10 cellular contexts compared by ENCODE assay signal in the genomic region with DNA sequence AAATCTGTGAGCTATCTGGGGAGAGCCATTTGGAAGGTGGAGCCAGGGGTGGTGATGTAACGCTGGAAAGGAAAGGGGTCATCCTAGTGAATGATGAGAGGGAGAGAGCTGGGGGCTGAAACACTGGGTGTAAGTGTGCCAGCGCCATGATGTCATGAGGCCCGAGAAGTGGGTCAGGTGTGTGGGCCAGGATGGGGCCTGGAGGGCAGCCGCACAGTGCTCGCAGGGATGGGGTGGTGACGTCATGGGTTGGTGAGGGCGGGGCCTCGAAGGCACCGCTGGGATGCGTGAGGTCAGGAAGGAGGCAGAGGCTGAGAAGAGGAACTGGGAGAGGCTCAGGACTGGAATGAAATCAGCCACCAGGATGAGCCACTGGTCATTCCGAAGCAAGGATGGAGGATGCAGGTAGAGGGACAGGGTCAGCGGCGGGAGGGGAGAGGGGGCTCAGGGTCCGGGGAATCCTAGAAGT. TPM values are rescaled to one million over a fixed set of nuclear protein-coding genes. Genes with fewer than 3 reads are reported as not detected.
DNase-seq lines count a peak whose midpoint lies in the region; ATAC-seq, FAIRE-seq and TF ChIP-seq lines count a peak whose summit lies in the region.
"Had no signal": no experiment of that assay in that cellular context is flagged by ENCODE, and none has a peak within 500 bp of the region (broad histone marks: within the 10 kb centered on the region; RNA-seq: fewer than 3 reads in every experiment).

No MANE protein-coding gene starts in this region.

- no peak overlapping the region for H2BK5ac ChIP-seq in IMR-90 (ENCODE audit: low read depth, low read length, poor library complexity, severe bottlenecking)

- peaks cover 26% of the 10 kb centered on the region for H3K4me1 ChIP-seq in CD4-positive, alpha-beta memory T cell (ENCODE audit: insufficient read depth, low read length)
- H3K4me1 ChIP-seq in IMR-90 (ENCODE audit: control insufficient read depth, insufficient read depth, low read length) = peaks cover 2% of the 10 kb centered on the region
- H3K4me1 ChIP-seq in K562 (replicated peaks in 1 of 2; ENCODE audit: control insufficient read depth in 2 of 2, insufficient read depth in 2 of 2, low read length in 2 of 2) = peaks cover 20 to 25% of the 10 kb centered on the region in 2 experiments; a peak in 4 of 5 replicates
- peaks cover 7 to 46% (median 31%) of the 10 kb centered on the region in 6 donors for H3K4me1 ChIP-seq in spleen

- no peak overlapping the region for H2BK20ac ChIP-seq in IMR-90 (ENCODE audit: low read depth, low read length)

- no peak overlapping the region for H3K56ac ChIP-seq in IMR-90 (ENCODE audit: extremely low read depth, insufficient read depth, low read length)

- peak overlapping the region in 1 of 7 donors; percentile 23 for H3K27ac Mint-ChIP-seq in CD4-positive, alpha-beta memory T cell

- H4K20me1 ChIP-seq in IMR-90 (ENCODE audit: insufficient read depth, low read length) (peaks cover 5% of the 10 kb centered on the region; the same call in 1 of the 2 replicates), K562 (replicated peaks; ENCODE audit: control insufficient read depth, insufficient read depth, low read length) (peaks cover 17% of the 10 kb centered on the region)

- H3K79me1 ChIP-seq in IMR-90 (ENCODE audit: low read depth in 1 of 2, low read length in 2 of 2) = peaks cover 16 to 40% of the 10 kb centered on the region in 2 experiments

- no peak overlapping the region for H2BK15ac ChIP-seq in IMR-90 (ENCODE audit: low read depth, low read length)

- in situ Hi-C loops in IMR-90 (cut with MboI; ENCODE audit: low sequenced_read_pairs) (no loop called here), K562 (cut with MboI) (loop anchor here (10.0 kb wide), 1 partner anchor 195 kb away; no protein-coding TSS in a partner anchor)

- H4K8ac ChIP-seq in IMR-90 (ENCODE audit: low read depth in 2 of 2, low read length in 2 of 2) = 0 out of 4 replicates have a peak overlapping the region, but pooled peaks of 1 of the 2 experiments have one; percentile 29

- no peaks in the 10 kb centered on the region for H3K27me3 ChIP-seq in CD4-positive, alpha-beta memory T cell (ENCODE audit: insufficient read depth, low read length)
- H3K27me3 ChIP-seq in IMR-90 (ENCODE audit: control insufficient read depth, insufficient read depth, low read length) (no peaks in the 10 kb centered on the region), K562 (ENCODE audit: control insufficient read depth in 2 of 2, insufficient read depth in 2 of 2, low read length in 2 of 2) (no peaks in the 10 kb centered on the region), spleen (replicated peaks in 1 of 7) (peaks cover 0 to 19% (median 0%) of the 10 kb centered on the region in 7 donors)

- no peaks in the 10 kb centered on the region for H3K36me3 ChIP-seq in CD4-positive, alpha-beta memory T cell (ENCODE audit: insufficient read depth, low read length)
- H3K36me3 ChIP-seq in IMR-90 (ENCODE audit: control insufficient read depth, insufficient read depth, low read length) (peaks cover 9% of the 10 kb centered on the region; the same call in 1 of the 2 replicates), K562 (ENCODE audit: control insufficient read depth, insufficient read depth, low read length) (peaks cover 10% of the 10 kb centered on the region; the same call in 2 of the 3 replicates), spleen (peaks cover 0 to 35% (median 6%) of the 10 kb centered on the region in 6 donors)

- H2AFZ ChIP-seq in IMR-90 (replicated peaks; ENCODE audit: low read length, poor library complexity) = peak overlapping the region; percentile 54
- no peak overlapping the region for H2AFZ ChIP-seq in K562 (ENCODE audit: low read depth, low read length)

- no peak overlapping the region for H2AK5ac ChIP-seq in IMR-90 (ENCODE audit: low read depth, low read length)

- peaks cover 0 to 2% (median 0%) of the 10 kb centered on the region in 8 donors for H3K9me3 Mint-ChIP-seq in CD4-positive, alpha-beta memory T cell

- no peak overlapping the region for H3K4me3 ChIP-seq in CD4-positive, alpha-beta memory T cell (ENCODE audit: low read length in 2 of 2)
- H3K4me3 ChIP-seq in IMR-90 (ENCODE audit: insufficient read depth, low read depth, low read length) (no peak overlapping the region), K562 (no peak overlapping the region), spleen (peak overlapping the region in 1 of 8 donors; percentile 59)

- no peak overlapping the region for H2BK120ac ChIP-seq in IMR-90 (ENCODE audit: low read depth, low read length)

- WGBS in IMR-90 (ENCODE audit: extremely low coverage in 2 of 2, insufficient read length in 1 of 2), 2 experiments = 14% methylated on average over 13 of the region's 14 CpGs; no CpG with 5 or more reads in 1 of the 2 experiments
- WGBS in K562 (ENCODE audit: insufficient coverage, low coverage, missing lambda C conversion rate) = 15% methylated on average over 12 of the region's 14 CpGs
- WGBS in spleen, 5 donors = 20 to 34% (median 25%) methylated on average over 14 of the region's 14 CpGs

- no peak overlapping the region for H3K14ac ChIP-seq in IMR-90 (replicated peaks; ENCODE audit: low read depth, low read length)

- H3K4me2 ChIP-seq in IMR-90 (ENCODE audit: low read depth, low read length) (peak overlapping the region; percentile 57), K562 (ENCODE audit: insufficient read depth, low read length) (peak overlapping the region; percentile 38; the same call in 1 of the 2 replicates)

- peaks cover 6 to 7% of the 10 kb centered on the region in 2 donors for H3K36me3 Mint-ChIP-seq in CD4-positive, alpha-beta memory T cell

- CTCF ChIA-PET in CD4-positive, alpha-beta memory T cell (lab: Charles Lee; ENCODE audit: partially characterized antibody) = interaction anchor here (4.6 kb wide), 1 partner anchor 11 kb away, joined by 15 read pairs; no protein-coding TSS in a partner anchor
- CTCF ChIA-PET in IMR-90 (lab: Yijun Ruan, JAX) = no interaction called here
- CTCF ChIA-PET in K562 (lab: Yijun Ruan, JAX; ENCODE audit: low intra/inter-chr PET ratio) = no interaction called here

- POLR2A ChIA-PET in CD4-positive, alpha-beta memory T cell (lab: Charles Lee; ENCODE audit: partially characterized antibody) = no interaction called here
- POLR2A ChIA-PET in IMR-90 (lab: Charles Lee; ENCODE audit: unreplicated experiment) (interaction anchor here (0.6 kb wide), 1 partner anchor 601 kb away, joined by 3 read pairs; no protein-coding TSS in a partner anchor), K562 (lab: Yijun Ruan, JAX) (interaction anchor here (0.6 to 0.7 kb wide), 2 partner anchors 80 to 156 kb away, joined by 3 read pairs; no protein-coding TSS in a partner anchor)

- ATAC-seq in IMR-90 (ENCODE audit: low read depth) (no peak), K562 (peak; percentile 16; the same call in 2 of the 3 replicates), GM19324 (IDR thresholded peaks at IDR 0.05; ENCODE audit: low FRiP score, unreplicated experiment) (no peak)

- BruUV-seq in IMR-90 (replicated peaks; lab: Mats Ljungman, UMichigan) (no TSS peak), K562 (replicated peaks; lab: Mats Ljungman, UMichigan) (no TSS peak)

- TF ChIP-seq CTCF in IMR-90 (conservative IDR thresholded peaks at IDR 0.05; ENCODE audit: low read depth, low read length) = no peak
- no peak for TF ChIP-seq CTCF in K562 (IDR thresholded peaks at IDR 0.05 in 2 of 3, conservative IDR thresholded peaks at IDR 0.05 in 1 of 3; ENCODE audit: insufficient read depth in 2 of 3, low read depth in 1 of 3, low read length in 3 of 3)
- TF ChIP-seq CTCF in spleen (IDR thresholded peaks at IDR 0.05 in 8 of 11, conservative IDR thresholded peaks at IDR 0.05 in 3 of 11) = no peak

- no peak overlapping the region for H3K23ac ChIP-seq in IMR-90 (ENCODE audit: low read depth, low read length)

- peak in 1 of 5 donors; percentile 50 for DNase-seq in CD4-positive, alpha-beta memory T cell
- DNase-seq in IMR-90 (peak; percentile 43), K562 (ENCODE audit: extremely low read depth in 1 of 4, low spot score in 3 of 4) (peak; percentile 57 to 73 (median 64)), midbrain (lab: John Stamatoyannopoulos, UW) (peak; percentile 12), amniotic stem cell (lab: John Stamatoyannopoulos, UW) (no peak), H54 (ENCODE audit: insufficient read length, low spot score) (no peak), spleen (no peak)

- peak overlapping the region in 5 of 8 donors; percentile 33 to 70 (median 53) for H3K4me3 Mint-ChIP-seq in CD4-positive, alpha-beta memory T cell

- intact Hi-C loops in CD4-positive, alpha-beta memory T cell (cut with micrococcal nuclease) = loop anchor here (10.0 kb wide), 2 partner anchors 205 to 415 kb away; partner anchors contain the start of genes DMWD and OPA3
- intact Hi-C loops in IMR-90 (cut with micrococcal nuclease) (loop anchor here (5.0 to 10.0 kb wide), 2 partner anchors 75 to 112 kb away; partner anchors contain the start of gene IRF2BP1), K562 (cut with micrococcal nuclease) (no loop called here), spleen (cut with DNase I; ENCODE audit: low total_unique reads) (no loop called here)

- no peaks in the 10 kb centered on the region for H3K9me3 ChIP-seq in CD4-positive, alpha-beta memory T cell (ENCODE audit: control insufficient read depth in 1 of 2, low read length in 2 of 2)
- H3K9me3 ChIP-seq in IMR-90 (ENCODE audit: control insufficient read depth, insufficient read depth, low read length) (no peaks in the 10 kb centered on the region), K562 (replicated peaks; ENCODE audit: control insufficient read depth, insufficient read depth, low read depth, low read length) (no peaks in the 10 kb centered on the region), spleen (no peaks in the 10 kb centered on the region)

- H3K18ac ChIP-seq in IMR-90 (ENCODE audit: low read depth, low read length) = no peak overlapping the region

- peaks cover 22 to 27% (median 26%) of the 10 kb centered on the region in 4 donors for H3K4me1 Mint-ChIP-seq in CD4-positive, alpha-beta memory T cell

- H3K9me1 ChIP-seq in IMR-90 (ENCODE audit: insufficient read depth, low read length) = peaks cover 9% of the 10 kb centered on the region
- H3K9me1 ChIP-seq in K562 (ENCODE audit: control insufficient read depth, insufficient read depth, low read length) = no peaks in the 10 kb centered on the region

- H3K27me3 Mint-ChIP-seq in CD4-positive, alpha-beta memory T cell = no peaks in the 10 kb centered on the region

- dilution Hi-C loops in IMR-90 (cut with HindIII; ENCODE audit: low sequenced_read_pairs, unreplicated experiment) = no loop called here

- TF ChIP-seq RAD21 in IMR-90 (IDR thresholded peaks at IDR 0.05; ENCODE audit: low read length) (no peak), K562 (CRISPR knock-in tag; conservative IDR thresholded peaks at IDR 0.05 in 1 of 2, IDR thresholded peaks at IDR 0.05 in 1 of 2) (no peak)

- FAIRE-seq in K562 (lab: Jason Lieb, UNC) = no peak
- no peak for FAIRE-seq in H54 (lab: Jason Lieb, UNC)

- H4K5ac ChIP-seq in IMR-90 (ENCODE audit: low read depth, low read length) = no peak overlapping the region

- H3K27ac ChIP-seq in CD4-positive, alpha-beta memory T cell (ENCODE audit: low read depth, low read length) = no peak overlapping the region
- H3K27ac ChIP-seq in IMR-90 (ENCODE audit: insufficient read depth, low read length) = no peak overlapping the region
- no peak overlapping the region for H3K27ac ChIP-seq in K562 (ENCODE audit: extremely low read depth, low read depth, low read length)
- no peak overlapping the region for H3K27ac ChIP-seq in spleen

- H3K79me2 ChIP-seq in K562 (ENCODE audit: control insufficient read depth, insufficient read depth, low read length) = peaks cover 10% of the 10 kb centered on the region; the same call in 2 of the 3 replicates

- no peak overlapping the region for H4K91ac ChIP-seq in IMR-90 (ENCODE audit: insufficient read depth, low read depth, low read length)

- TF ChIP-seq EP300 in K562 (IDR thresholded peaks at IDR 0.05; ENCODE audit: low read length) = no peak

- TF ChIP-seq POLR2A in IMR-90 (IDR thresholded peaks at IDR 0.05; ENCODE audit: low read depth, low read length) = no peak
- TF ChIP-seq POLR2A in K562 (conservative IDR thresholded peaks at IDR 0.05) = no peak
- no peak for TF ChIP-seq POLR2A in H54 (IDR thresholded peaks at IDR 0.05; ENCODE audit: low read depth, low read length)
- TF ChIP-seq POLR2A in spleen (IDR thresholded peaks at IDR 0.05) = no peak

- no peak overlapping the region for H3K9ac ChIP-seq in IMR-90 (ENCODE audit: low read depth, low read length)
- peak overlapping the region in 1 of 2 experiments; percentile 43; a peak in 1 of 4 replicates for H3K9ac ChIP-seq in K562 (ENCODE audit: insufficient read depth in 1 of 2, low read depth in 2 of 2, low read length in 2 of 2)

- H3K4ac ChIP-seq in IMR-90 (ENCODE audit: low read depth, low read length) = no peak overlapping the region

- H2AK9ac ChIP-seq in IMR-90 (replicated peaks; ENCODE audit: low read depth, low read length, poor library complexity) = no peak overlapping the region

RNA-seq across cellular contexts. Expression of gene CCDC61, which starts 4.4 kb away (rescaled TPM):
- 10 to 100 TPM; 37.4 to 39.6 TPM for total RNA-seq in CD4-positive, alpha-beta memory T cell
- 1 to 10 TPM; 6.4 to 9.2 TPM for polyA plus RNA-seq in CD4-positive, alpha-beta memory T cell
- total RNA-seq in IMR-90 (2012; rRNA removed) = 3.2 and 3.6 TPM in 2 replicates
- polyA plus RNA-seq in IMR-90 (2012; rRNA removed) = 9.1 and 10.0 TPM in 2 replicates
- 2.6 and 10.5 TPM in 2 replicates for polyA plus RNA-seq in IMR-90 (2012; cell fraction: cytosol; rRNA removed)
- 26.6 and 45.3 TPM in 2 replicates for polyA plus RNA-seq in IMR-90 (2012; cell fraction: nucleus; rRNA removed; ENCODE audit: low replicate concordance)
- total RNA-seq in K562 (2011; cell fraction: chromatin; rRNA removed; ENCODE audit: low replicate concordance) = 26.3 and 56.0 TPM in 2 replicates
- 42.4 and 47.0 TPM in 2 replicates for total RNA-seq in K562 (2011; cell fraction: nucleolus; rRNA removed)
- 31.0 and 36.6 TPM in 2 replicates for total RNA-seq in K562 (2011; cell fraction: nucleoplasm; rRNA removed)
- total RNA-seq in K562 (2014; rRNA removed) = 19.8 and 21.5 TPM in 2 replicates
- 4.9 and 5.4 TPM in 2 replicates for total RNA-seq in K562 (2014; rRNA removed; fragmentation: Illumina TruSeq; extraction: Trizol)
- total RNA-seq in K562 (2015; rRNA removed; fragmentation: Illumina TruSeq; extraction: Trizol) = 10.3 and 11.4 TPM in 2 replicates
- 26.3 and 27.0 TPM in 2 replicates for total RNA-seq in K562 (2021)
- polyA plus RNA-seq in K562 (2011; rRNA removed) = 10.6 and 12.4 TPM in 2 replicates
- polyA plus RNA-seq in K562 (2011; cell fraction: cytosol; rRNA removed) = 10.4 and 25.4 TPM in 2 replicates
- 41.2 and 57.4 TPM in 2 replicates for polyA plus RNA-seq in K562 (2011; cell fraction: nucleus; rRNA removed)
- 19.9 and 20.3 TPM in 2 replicates for polyA plus RNA-seq in K562 (2012)
- 9.4 and 15.5 TPM in 2 replicates for polyA plus RNA-seq in K562 (2014; fragmentation: Illumina TruSeq; extraction: Trizol)
- under 1 TPM; 0.07 to 0.59 TPM for polyA plus RNA-seq in K562 (2014; fragmentation: Nextera tagmentation; extraction: Ambion mirVana)
- polyA plus RNA-seq in K562 (2014; rRNA removed) = 20.9 and 21.4 TPM in 2 replicates
- 2.8 and 5.2 TPM in 2 replicates for polyA minus RNA-seq in K562 (2011; rRNA and poly(A)+ RNA removed)
- 12.0 and 13.0 TPM in 2 replicates for polyA minus RNA-seq in K562 (2011; cell fraction: cytosol; rRNA and poly(A)+ RNA removed)
- polyA minus RNA-seq in K562 (2011; cell fraction: nucleus; rRNA and poly(A)+ RNA removed) = 19.5 and 24.2 TPM in 2 replicates
- 10 to 100 TPM in 4 of 7 donors, 1 to 10 TPM in 3; 5.0 to 22.7 (median 16.6) TPM for total RNA-seq in spleen
- polyA plus RNA-seq in spleen = 10 to 100 TPM; 15.1 to 24.6 (median 16.7) TPM

RNA-seq across cellular contexts. Expression of gene PGLYRP1, which starts 23.2 kb away (rescaled TPM):
- not detected for total RNA-seq in CD4-positive, alpha-beta memory T cell
- not detected for polyA plus RNA-seq in CD4-positive, alpha-beta memory T cell
- total RNA-seq in IMR-90 (2012; rRNA removed) (not detected in 2 replicates), K562 (2014; rRNA removed) (not detected in 2 replicates), K562 (2014; rRNA removed; fragmentation: Illumina TruSeq; extraction: Trizol) (not detected in 2 replicates), K562 (2015; rRNA removed; fragmentation: Illumina TruSeq; extraction: Trizol) (not detected in 2 replicates), K562 (2021) (not detected in 2 replicates), spleen (10 to 100 TPM in 6 of 7 donors, 1 to 10 TPM in 1; 9.1 to 97.9 (median 32.3) TPM)
- polyA plus RNA-seq in IMR-90 (2012; rRNA removed) (not detected in 2 replicates), K562 (2011; rRNA removed) (not detected in 2 replicates), K562 (2014; fragmentation: Illumina TruSeq; extraction: Trizol) (not detected in 2 replicates), K562 (2014; fragmentation: Nextera tagmentation; extraction: Ambion mirVana) (not detected), K562 (2014; rRNA removed) (not detected in 2 replicates), spleen (10 to 100 TPM in 1 of 3 donors, 1 to 10 TPM in 2; 2.5 to 12.7 (median 8.9) TPM)
- not detected in 2 replicates for polyA plus RNA-seq in IMR-90 (2012; cell fraction: cytosol; rRNA removed)
- polyA plus RNA-seq in IMR-90 (2012; cell fraction: nucleus; rRNA removed; ENCODE audit: low replicate concordance) = not detected in 2 replicates
- not detected in 2 replicates for total RNA-seq in K562 (2011; cell fraction: chromatin; rRNA removed; ENCODE audit: low replicate concordance)
- not detected in 2 replicates for total RNA-seq in K562 (2011; cell fraction: nucleolus; rRNA removed)
- total RNA-seq in K562 (2011; cell fraction: nucleoplasm; rRNA removed) = not detected in 2 replicates
- not detected in 2 replicates for polyA plus RNA-seq in K562 (2011; cell fraction: cytosol; rRNA removed)
- not detected in 2 replicates for polyA plus RNA-seq in K562 (2011; cell fraction: nucleus; rRNA removed)
- 0.20 and 0.25 TPM in 2 replicates for polyA plus RNA-seq in K562 (2012)
- not detected in 2 replicates for polyA minus RNA-seq in K562 (2011; rRNA and poly(A)+ RNA removed)
- not detected in 2 replicates for polyA minus RNA-seq in K562 (2011; cell fraction: cytosol; rRNA and poly(A)+ RNA removed)
- polyA minus RNA-seq in K562 (2011; cell fraction: nucleus; rRNA and poly(A)+ RNA removed) = not detected in 2 replicates
- total RNA-seq: LHCN-M2, myocyte had no signal

RNA-seq across cellular contexts. Expression of gene NOVA2, which starts 26.0 kb away (rescaled TPM):
- total RNA-seq in CD4-positive, alpha-beta memory T cell = not detected
- not detected for polyA plus RNA-seq in CD4-positive, alpha-beta memory T cell
- total RNA-seq in IMR-90 (2012; rRNA removed) (not detected in 2 replicates), K562 (2014; rRNA removed) (not detected in 2 replicates), K562 (2014; rRNA removed; fragmentation: Illumina TruSeq; extraction: Trizol) (not detected in 2 replicates), K562 (2015; rRNA removed; fragmentation: Illumina TruSeq; extraction: Trizol) (not detected in 2 replicates), K562 (2021) (not detected in 2 replicates), spleen (10 to 100 TPM in 1 of 7 donors, 1 to 10 TPM in 6; 1.8 to 12.5 (median 5.4) TPM)
- polyA plus RNA-seq in IMR-90 (2012; rRNA removed) (0.03 TPM in 1 of 2 replicates, not detected in the other), K562 (2011; rRNA removed) (not detected in 2 replicates), K562 (2014; fragmentation: Illumina TruSeq; extraction: Trizol) (not detected in 2 replicates), K562 (2014; fragmentation: Nextera tagmentation; extraction: Ambion mirVana) (not detected), K562 (2014; rRNA removed) (not detected in 2 replicates), spleen (under 1 TPM; 0.42 to 0.77 (median 0.50) TPM)
- 0.02 and 0.03 TPM in 2 replicates for polyA plus RNA-seq in IMR-90 (2012; cell fraction: cytosol; rRNA removed)
- polyA plus RNA-seq in IMR-90 (2012; cell fraction: nucleus; rRNA removed; ENCODE audit: low replicate concordance) = 0.05 and 0.06 TPM in 2 replicates
- not detected in 2 replicates for total RNA-seq in K562 (2011; cell fraction: chromatin; rRNA removed; ENCODE audit: low replicate concordance)
- total RNA-seq in K562 (2011; cell fraction: nucleolus; rRNA removed) = not detected in 2 replicates
- total RNA-seq in K562 (2011; cell fraction: nucleoplasm; rRNA removed) = not detected in 2 replicates
- polyA plus RNA-seq in K562 (2011; cell fraction: cytosol; rRNA removed) = not detected in 2 replicates
- polyA plus RNA-seq in K562 (2011; cell fraction: nucleus; rRNA removed) = not detected in 2 replicates
- polyA plus RNA-seq in K562 (2012) = 0.03 TPM in 1 of 2 replicates, not detected in the other
- polyA minus RNA-seq in K562 (2011; rRNA and poly(A)+ RNA removed) = not detected in 2 replicates
- not detected in 2 replicates for polyA minus RNA-seq in K562 (2011; cell fraction: cytosol; rRNA and poly(A)+ RNA removed)
- polyA minus RNA-seq in K562 (2011; cell fraction: nucleus; rRNA and poly(A)+ RNA removed) = not detected in 2 replicates
- total RNA-seq: LHCN-M2, myocyte had no signal

RNA-seq across cellular contexts. Expression of gene IGFL4, which starts 41.1 kb away (rescaled TPM):
- total RNA-seq in CD4-positive, alpha-beta memory T cell = not detected
- not detected for polyA plus RNA-seq in CD4-positive, alpha-beta memory T cell
- total RNA-seq in IMR-90 (2012; rRNA removed) (not detected in 2 replicates), K562 (2014; rRNA removed) (0.04 TPM in 1 of 2 replicates, not detected in the other), K562 (2014; rRNA removed; fragmentation: Illumina TruSeq; extraction: Trizol) (not detected in 2 replicates), K562 (2015; rRNA removed; fragmentation: Illumina TruSeq; extraction: Trizol) (not detected in 2 replicates), K562 (2021) (not detected in 2 replicates), spleen (not detected)
- polyA plus RNA-seq in IMR-90 (2012; rRNA removed) (not detected in 2 replicates), K562 (2011; rRNA removed) (0.07 TPM in 1 of 2 replicates, not detected in the other), K562 (2014; fragmentation: Illumina TruSeq; extraction: Trizol) (not detected in 2 replicates), K562 (2014; fragmentation: Nextera tagmentation; extraction: Ambion mirVana) (not detected), K562 (2014; rRNA removed) (not detected in 2 replicates), spleen (under 1 TPM in 2 of 3 donors, not detected in 1; 0.03 TPM)
- polyA plus RNA-seq in IMR-90 (2012; cell fraction: cytosol; rRNA removed) = not detected in 2 replicates
- not detected in 2 replicates for polyA plus RNA-seq in IMR-90 (2012; cell fraction: nucleus; rRNA removed; ENCODE audit: low replicate concordance)
- total RNA-seq in K562 (2011; cell fraction: chromatin; rRNA removed; ENCODE audit: low replicate concordance) = not detected in 2 replicates
- total RNA-seq in K562 (2011; cell fraction: nucleolus; rRNA removed) = not detected in 2 replicates
- not detected in 2 replicates for total RNA-seq in K562 (2011; cell fraction: nucleoplasm; rRNA removed)
- polyA plus RNA-seq in K562 (2011; cell fraction: cytosol; rRNA removed) = not detected in 2 replicates
- 0.04 and 0.11 TPM in 2 replicates for polyA plus RNA-seq in K562 (2011; cell fraction: nucleus; rRNA removed)
- 0.14 TPM in 1 of 2 replicates, not detected in the other for polyA plus RNA-seq in K562 (2012)
- polyA minus RNA-seq in K562 (2011; rRNA and poly(A)+ RNA removed) = not detected in 2 replicates
- not detected in 2 replicates for polyA minus RNA-seq in K562 (2011; cell fraction: cytosol; rRNA and poly(A)+ RNA removed)
- not detected in 2 replicates for polyA minus RNA-seq in K562 (2011; cell fraction: nucleus; rRNA and poly(A)+ RNA removed)
- total RNA-seq: LHCN-M2 had no signal

Comparison
In these comparisons a context has a peak if more than half of its experiments do, and no peak if none do; other contexts are left out.
1. DNase-seq: peak in IMR-90 (single experiment), K562 (4 of 4) and midbrain (single experiment); none in amniotic stem cell (single experiment), H54 (single experiment) and spleen (single experiment).
2. RNA of gene PGLYRP1, which starts 23.2 kb away (total RNA-seq): 9.1 to 97.9 TPM in spleen; not detected in CD4-positive, alpha-beta memory T cell, not detected in IMR-90 and not detected in K562; every median in the first group is over 4 times any median in the second.
3. intact Hi-C loops: an anchor here in CD4-positive, alpha-beta memory T cell (10.0 kb wide) and IMR-90 (5.0 to 10.0 kb wide); none called in K562 and spleen.